In genomic region chr9:33022755-33023154, GRCh38 we compare ENCODE assay signal across 11 cellular contexts. TPM values are rescaled to one million over a fixed set of nuclear protein-coding genes. Genes with fewer than 3 reads are reported as not detected.
A peak's percentile ranks its signal among the peaks of the same experiment; 100 is the strongest.
DNase-seq lines count a peak whose midpoint lies in the region; ATAC-seq and TF ChIP-seq lines count a peak whose summit lies in the region.
"Had no signal": no experiment of that assay in that cellular context is flagged by ENCODE, and none has a peak within 500 bp of the region (broad histone marks: within the 10 kb centered on the region; RNA-seq: fewer than 3 reads in every experiment).

No MANE protein-coding gene starts in this region.

- no peaks in the 10 kb centered on the region for H3K9me3 Mint-ChIP-seq in activated CD4-positive, alpha-beta T cell treated with anti-CD3 and anti-CD28 coated beads, Interleukin-2, amount 10 ng/mL, durations not matched to agents 7 days and 5 days
- H3K9me3 Mint-ChIP-seq in brain = no peaks in the 10 kb centered on the region

- H3K9ac ChIP-seq in PC-3 (ENCODE audit: low read length) (no peak overlapping the region), trophoblast cell (ENCODE audit: low read length) (no peak overlapping the region)

- CTCF ChIA-PET in activated CD4-positive, alpha-beta T cell treated with anti-CD3 and anti-CD28 coated beads, Interleukin-2, amount 10 ng/mL, durations not matched to agents 7 days and 5 days (lab: Charles Lee) = interaction anchor here (0.6 kb wide), 1 partner anchor 98 kb away, joined by 4 read pairs; no protein-coding TSS in a partner anchor
- CTCF ChIA-PET in PC-3 (lab: Charles Lee) = no interaction called here

- ATAC-seq in PC-3 = no peak
- ATAC-seq in GM21381 (IDR thresholded peaks at IDR 0.05; ENCODE audit: unreplicated experiment) = no peak

- H2BK5ac ChIP-seq in trophoblast cell (ENCODE audit: low read depth, low read length, poor library complexity) = no peak overlapping the region

- peaks cover 45% of the 10 kb centered on the region for H3K4me1 Mint-ChIP-seq in activated CD4-positive, alpha-beta T cell treated with anti-CD3 and anti-CD28 coated beads, Interleukin-2, amount 10 ng/mL, durations not matched to agents 7 days and 5 days
- peaks cover 58% of the 10 kb centered on the region for H3K4me1 Mint-ChIP-seq in brain

- H3K4me3 ChIP-seq in PC-3 (ENCODE audit: low read length) = peak overlapping the region; percentile 94; the same call in 1 of the 2 replicates
- H3K4me3 ChIP-seq in trophoblast cell (ENCODE audit: low read depth, low read length) = no peak overlapping the region
- H3K4me3 ChIP-seq: transverse colon had no signal

- peak overlapping the region; percentile 25 for H3K4me3 Mint-ChIP-seq in activated CD4-positive, alpha-beta T cell treated with anti-CD3 and anti-CD28 coated beads, Interleukin-2, amount 10 ng/mL, durations not matched to agents 7 days and 5 days
- H3K4me3 Mint-ChIP-seq in brain = peak overlapping the region; percentile 92 to 100 (median 96)

- no peak for DNase-seq in activated CD4-positive, alpha-beta T cell treated with anti-CD3 and anti-CD28 coated beads, Interleukin-2, amount 10 ng/mL, durations not matched to agents 7 days and 5 days
- no peak for DNase-seq in activated CD4-positive, alpha-beta T cell treated with anti-CD3 and anti-CD28 coated beads for 1 hour
- DNase-seq in PC-3 (no peak), trophoblast cell (no peak), glomerular visceral epithelial cell (ENCODE audit: extremely low spot score) (no peak), activated gamma-delta T cell treated with Interleukin-2 at 50 U/mL for 16 hours (no peak)
- DNase-seq: NCI-H2029, SHP77 treated with DMSO at 0.1 percent for 48 hours, transverse colon had no signal

- peak overlapping the region; percentile 25 for H3K27ac Mint-ChIP-seq in activated CD4-positive, alpha-beta T cell treated with anti-CD3 and anti-CD28 coated beads, Interleukin-2, amount 10 ng/mL, durations not matched to agents 7 days and 5 days
- peak overlapping the region; percentile 24 to 99 (median 89) for H3K27ac Mint-ChIP-seq in brain

- H3K4me2 ChIP-seq in PC-3 (ENCODE audit: low read length) = peak overlapping the region; percentile 97
- no peak overlapping the region for H3K4me2 ChIP-seq in trophoblast cell (ENCODE audit: low read length)

- no peak overlapping the region for H2BK12ac ChIP-seq in trophoblast cell (ENCODE audit: low read length)

- H3K9me3 ChIP-seq in PC-3 (ENCODE audit: low read length) (no peaks in the 10 kb centered on the region), trophoblast cell (ENCODE audit: insufficient read depth, low read depth, low read length) (no peaks in the 10 kb centered on the region)
- H3K9me3 ChIP-seq: transverse colon had no signal

- POLR2A ChIA-PET in activated CD4-positive, alpha-beta T cell treated with anti-CD3 and anti-CD28 coated beads, Interleukin-2, amount 10 ng/mL, durations not matched to agents 7 days and 5 days (lab: Charles Lee) = no interaction called here
- POLR2A ChIA-PET in PC-3 (lab: Charles Lee; ENCODE audit: unreplicated experiment) = no interaction called here

- H3K18ac ChIP-seq in trophoblast cell (ENCODE audit: low read length) = peak overlapping the region; percentile 47

- no peak overlapping the region for H4K91ac ChIP-seq in trophoblast cell (ENCODE audit: low read depth, low read length)

- H3K36me3 ChIP-seq in PC-3 (ENCODE audit: low read depth, low read length) (peaks cover 12% of the 10 kb centered on the region; the same call in 1 of the 2 replicates), trophoblast cell (ENCODE audit: control insufficient read depth in 1 of 2, insufficient read depth in 2 of 2, low read length in 2 of 2) (peaks cover 16 to 17% of the 10 kb centered on the region in 2 experiments)
- H3K36me3 ChIP-seq: transverse colon had no signal

- no peaks in the 10 kb centered on the region for H3K27me3 Mint-ChIP-seq in activated CD4-positive, alpha-beta T cell treated with anti-CD3 and anti-CD28 coated beads, Interleukin-2, amount 10 ng/mL, durations not matched to agents 7 days and 5 days
- peaks cover 17% of the 10 kb centered on the region for H3K27me3 Mint-ChIP-seq in brain

- no CpG with 5 or more reads among the region's 7 CpGs for whole genome bisulfite sequencing in trophoblast cell (ENCODE audit: extremely low coverage, insufficient coverage, insufficient read length)

- H3F3A ChIP-seq in PC-3 (ENCODE audit: low read length, unreplicated experiment) = no peaks in the 10 kb centered on the region

- H2AK5ac ChIP-seq in trophoblast cell (ENCODE audit: low read length) = no peak overlapping the region

- peaks cover 12% of the 10 kb centered on the region for H3K79me1 ChIP-seq in trophoblast cell (ENCODE audit: low read length)

- H2BK120ac ChIP-seq in trophoblast cell (ENCODE audit: insufficient read depth, low read length, poor library complexity) = no peak overlapping the region

- TF ChIP-seq CTCF in PC-3 (conservative IDR thresholded peaks at IDR 0.05; ENCODE audit: low read depth, low read length) (no peak), brain (conservative IDR thresholded peaks at IDR 0.05) (no peak)

- intact Hi-C loops in PC-3 (cut with micrococcal nuclease) = no loop called here

- no TSS peak for BruUV-seq in PC-3 (replicated peaks; lab: Mats Ljungman, UMichigan)

- H4K12ac ChIP-seq in trophoblast cell (ENCODE audit: low read depth, low read length) = no peak overlapping the region

- H3K9me2 ChIP-seq in PC-3 (replicated peaks; ENCODE audit: low read length) = no peaks in the 10 kb centered on the region

- H3K27me3 ChIP-seq in PC-3 (ENCODE audit: low read length) (no peaks in the 10 kb centered on the region), trophoblast cell (ENCODE audit: insufficient read depth, low read length) (no peaks in the 10 kb centered on the region)
- H3K27me3 ChIP-seq: transverse colon had no signal

- peaks cover 36% of the 10 kb centered on the region for H3K36me3 Mint-ChIP-seq in activated CD4-positive, alpha-beta T cell treated with anti-CD3 and anti-CD28 coated beads, Interleukin-2, amount 10 ng/mL, durations not matched to agents 7 days and 5 days (ENCODE audit: low read depth)
- H3K36me3 Mint-ChIP-seq in brain = peaks cover 47% of the 10 kb centered on the region

- H3K14ac ChIP-seq in trophoblast cell (ENCODE audit: low read length) = no peak overlapping the region

- H3K23ac ChIP-seq in trophoblast cell (ENCODE audit: low read length) = no peak overlapping the region

- H3K27ac ChIP-seq in PC-3 (ENCODE audit: low read length) = no peak overlapping the region
- no peak overlapping the region for H3K27ac ChIP-seq in trophoblast cell (ENCODE audit: low read depth, low read length)
- H3K27ac ChIP-seq: transverse colon had no signal

- H3K4ac ChIP-seq in trophoblast cell (ENCODE audit: low read depth, low read length) = peak overlapping the region; percentile 70

- H4K20me1 ChIP-seq in PC-3 (ENCODE audit: low read length) = peaks cover 25% of the 10 kb centered on the region

- H3K79me2 ChIP-seq in PC-3 (ENCODE audit: low read length) (peaks cover 64% of the 10 kb centered on the region), trophoblast cell (ENCODE audit: control insufficient read depth, insufficient read depth, low read length, poor library complexity) (peaks cover 26% of the 10 kb centered on the region)

- H2AFZ ChIP-seq in PC-3 (ENCODE audit: low read length) (no peak overlapping the region), trophoblast cell (ENCODE audit: insufficient read depth, low read length, poor library complexity) (no peak overlapping the region)

- H4K8ac ChIP-seq in trophoblast cell (ENCODE audit: low read depth, low read length) = no peak overlapping the region

- H3K4me1 ChIP-seq in PC-3 (ENCODE audit: insufficient read depth, low read length) (peaks cover 33% of the 10 kb centered on the region), trophoblast cell (ENCODE audit: control insufficient read depth in 1 of 2, insufficient read depth in 2 of 2, low read length in 2 of 2) (peaks cover 0 to 4% of the 10 kb centered on the region in 2 experiments)

RNA-seq across cellular contexts. Expression of gene DNAJA1, which starts 2.3 kb away (rescaled TPM):
- 100 to 1,000 TPM; 159 to 180 TPM for total RNA-seq in activated CD4-positive, alpha-beta T cell treated with anti-CD3 and anti-CD28 coated beads, Interleukin-2, amount 10 ng/mL, durations not matched to agents 7 days and 5 days
- 109 and 114 TPM in 2 replicates for total RNA-seq in PC-3 (2014; rRNA removed)
- 186 TPM for polyA plus RNA-seq in brain (ENCODE audit: insufficient read depth, low read depth, low replicate concordance)
- polyA plus RNA-seq in trophoblast cell (2013) = 235 and 242 TPM in 2 replicates

RNA-seq across cellular contexts. Expression of gene APTX, which starts 21.3 kb away (rescaled TPM):
- 10 to 100 TPM; 29.9 to 31.2 TPM for total RNA-seq in activated CD4-positive, alpha-beta T cell treated with anti-CD3 and anti-CD28 coated beads, Interleukin-2, amount 10 ng/mL, durations not matched to agents 7 days and 5 days
- total RNA-seq in PC-3 (2014; rRNA removed) = 37.5 and 39.1 TPM in 2 replicates
- 32.7 TPM for polyA plus RNA-seq in brain (ENCODE audit: insufficient read depth, low read depth, low replicate concordance)
- polyA plus RNA-seq in trophoblast cell (2013) = 26.2 TPM in 2 replicates

RNA-seq across cellular contexts. Expression of gene SMU1, which starts 53.7 kb away (rescaled TPM):
- total RNA-seq in activated CD4-positive, alpha-beta T cell treated with anti-CD3 and anti-CD28 coated beads, Interleukin-2, amount 10 ng/mL, durations not matched to agents 7 days and 5 days = 10 to 100 TPM; 24.0 to 24.5 TPM
- 17.4 and 17.6 TPM in 2 replicates for total RNA-seq in PC-3 (2014; rRNA removed)
- 23.1 TPM for polyA plus RNA-seq in brain (ENCODE audit: insufficient read depth, low read depth, low replicate concordance)
- polyA plus RNA-seq in trophoblast cell (2013) = 14.3 and 14.5 TPM in 2 replicates
